ENCODE assay signal across 8 cellular contexts in genomic region chr2:11129598-11130449, GRCh38. TPM values are rescaled to one million over a fixed set of nuclear protein-coding genes. Genes with fewer than 3 reads are reported as not detected.
DNase-seq lines count a peak whose midpoint lies in the region; ATAC-seq and TF ChIP-seq lines count a peak whose summit lies in the region.

No MANE protein-coding gene starts in this region.

- H3K79me2 ChIP-seq in fibroblast of lung (ENCODE audit: control insufficient read depth, insufficient read depth, low read length) = no peaks in the 10 kb centered on the region

- H3K27ac ChIP-seq in fibroblast of lung (ENCODE audit: insufficient read depth, low read length) (no peak overlapping the region), ovary (peak overlapping the region in 1 of 2 donors; percentile 37), tibial nerve (peak overlapping the region in 2 of 4 donors; percentile 59 to 60)

- H4K20me1 ChIP-seq in fibroblast of lung (ENCODE audit: control insufficient read depth, extremely low read depth, insufficient read depth, low read length) = no peaks in the 10 kb centered on the region

- H3K9me3 ChIP-seq in fibroblast of lung (ENCODE audit: control insufficient read depth, insufficient read depth, low read depth, low read length) = no peaks in the 10 kb centered on the region
- H3K9me3 ChIP-seq in ovary = no peaks in the 10 kb centered on the region
- no peaks in the 10 kb centered on the region for H3K9me3 ChIP-seq in tibial nerve

- no peak for TF ChIP-seq POLR2A in ovary (IDR thresholded peaks at IDR 0.05)
- TF ChIP-seq POLR2A in tibial nerve (IDR thresholded peaks at IDR 0.05) = no peak

- peak overlapping the region; percentile 37 for H3K4me2 ChIP-seq in fibroblast of lung (ENCODE audit: extremely low read depth, insufficient read depth, low read length)

- H3K4me1 ChIP-seq in fibroblast of lung (ENCODE audit: control insufficient read depth, extremely low read depth, insufficient read depth, low read length) (peaks cover 11% of the 10 kb centered on the region), ovary (ENCODE audit: insufficient read depth) (peaks cover 6% of the 10 kb centered on the region), tibial nerve (peaks cover 0 to 36% (median 17%) of the 10 kb centered on the region in 4 donors)

- H3K9ac ChIP-seq in fibroblast of lung (ENCODE audit: insufficient read depth, low read length) = no peak overlapping the region

- peak overlapping the region in 3 of 4 experiments; percentile 18 to 56 (median 39) for H3K4me3 ChIP-seq in fibroblast of lung (replicated peaks in 1 of 4; ENCODE audit: control extremely low read depth in 1 of 4, insufficient read depth in 1 of 4, low read depth in 3 of 4, low read length in 4 of 4)
- H3K4me3 ChIP-seq in ovary = peak overlapping the region; percentile 27
- peak overlapping the region; percentile 16 to 52 (median 36) for H3K4me3 ChIP-seq in tibial nerve

- H2AFZ ChIP-seq in fibroblast of lung (ENCODE audit: low read length) = peak overlapping the region; percentile 7

- H3K36me3 ChIP-seq in fibroblast of lung (ENCODE audit: control insufficient read depth, insufficient read depth, low read length) (no peaks in the 10 kb centered on the region), ovary (no peaks in the 10 kb centered on the region), tibial nerve (no peaks in the 10 kb centered on the region)

- no peak for TF ChIP-seq EP300 in ovary (IDR thresholded peaks at IDR 0.05)
- no peak for TF ChIP-seq EP300 in tibial nerve (IDR thresholded peaks at IDR 0.05)

- H3K27me3 ChIP-seq in fibroblast of lung (ENCODE audit: control insufficient read depth, insufficient read depth, low read length) (no peaks in the 10 kb centered on the region), ovary (no peaks in the 10 kb centered on the region), tibial nerve (no peaks in the 10 kb centered on the region)

- DNase-seq in NCI-H82 (lab: John Stamatoyannopoulos, UW) (peak; percentile 94), activated T-cell treated with anti-CD3 and anti-CD28 coated beads for 4 hours (peak; percentile 76), fibroblast of lung (ENCODE audit: low read depth in 2 of 2) (peak in 1 of 2 donors; percentile 27), ovary (peak; percentile 65 to 83 (median 78)), tibial nerve (ENCODE audit: low spot score in 2 of 2) (no peak), DMS79 treated with DMSO at 0.1 percent for 48 hours (lab: John Stamatoyannopoulos, UW) (no peak)

- peak; percentile 63 for ATAC-seq in HG02852 (IDR thresholded peaks at IDR 0.05; ENCODE audit: unreplicated experiment)

- intact Hi-C loops in ovary (cut with DNase I) = loop anchor here (5.0 to 10.0 kb wide), 6 partner anchors 85 to 315 kb away; no protein-coding TSS in a partner anchor

- TF ChIP-seq CTCF in GM12874 (IDR thresholded peaks at IDR 0.05; ENCODE audit: insufficient read depth, low read depth, low read length) (peak; percentile 56), fibroblast of lung (conservative IDR thresholded peaks at IDR 0.05 in 1 of 2, IDR thresholded peaks at IDR 0.05 in 1 of 2; ENCODE audit: low read depth in 1 of 2, low read length in 2 of 2) (peak in 1 of 2 donors; percentile 29), ovary (IDR thresholded peaks at IDR 0.05) (no peak), tibial nerve (IDR thresholded peaks at IDR 0.05) (peak in 3 of 5 experiments; percentile 1 to 32 (median 23))

- 8 to 13% (median 12%) methylated on average over 33 to 46 of the region's 46 CpGs for WGBS in ovary, 3 donors
- 13 to 19% methylated on average over 31 to 44 of the region's 46 CpGs for WGBS in tibial nerve, 2 donors

RNA-seq across cellular contexts. Expression of gene SLC66A3, which starts 25.4 kb away (rescaled TPM):
- total RNA-seq in fibroblast of lung (31.7 and 46.5 TPM in 2 replicates), ovary (10 to 100 TPM; 22.9 to 76.2 (median 29.1) TPM), tibial nerve (100 to 1,000 TPM in 3 of 4 donors, 10 to 100 TPM in 1; 49.8 to 120 (median 112) TPM)
- polyA plus RNA-seq in fibroblast of lung (33.3 and 39.8 TPM in 2 replicates), ovary (10 to 100 TPM; 36.5 to 43.5 TPM)
- polyA plus RNA-seq in fibroblast of lung (2012) = 20.9 and 22.9 TPM in 2 replicates
- 32.5 and 63.8 TPM in 2 replicates for polyA minus RNA-seq in fibroblast of lung (ENCODE audit: low replicate concordance)

Comparison
In these comparisons a context has a peak if more than half of its experiments do, and no peak if none do; other contexts are left out.
1. CTCF ChIP-seq: peak in GM12874 (single experiment) and tibial nerve (3 of 5); none in ovary (0 of 3).
2. DNase-seq: peak in NCI-H82 (single experiment), activated T-cell treated with anti-CD3 and anti-CD28 coated beads for 4 hours (single experiment) and ovary (5 of 5); none in tibial nerve (0 of 2) and DMS79 treated with DMSO at 0.1 percent for 48 hours (single experiment).
3. Peak in every context shown above with its lines, with median percentiles within 50 percentile points of each other: H3K4me3 ChIP-seq.